Comparison of ENCODE assay signal across 21 cellular contexts in genomic region chr2:144503221-144503620, GRCh38. TPM values are rescaled to one million over a fixed set of nuclear protein-coding genes. Genes with fewer than 3 reads are reported as not detected.
DNase-seq lines count a peak whose midpoint lies in the region; ATAC-seq, FAIRE-seq and TF ChIP-seq lines count a peak whose summit lies in the region.
"Had no signal": no experiment of that assay in that cellular context is flagged by ENCODE, and none has a peak within 500 bp of the region (broad histone marks: within the 10 kb centered on the region; RNA-seq: fewer than 3 reads in every experiment).

No MANE protein-coding gene starts in this region.

- H3K9me3 ChIP-seq in gastroesophageal sphincter (no peaks in the 10 kb centered on the region), Peyer's patch (no peaks in the 10 kb centered on the region)
- H3K9me3 ChIP-seq: breast epithelium, left lung had no signal

- H3K27ac Mint-ChIP-seq in nephron progenitor cell = peak overlapping the region; percentile 61
- H3K27ac Mint-ChIP-seq: activated CD8-positive, alpha-beta T cell treated with anti-CD3 and anti-CD28 coated beads for 36 hours; activated naive CD8-positive, alpha-beta T cell; naive thymus-derived CD4-positive, alpha-beta T cell; stimulated activated naive CD8-positive, alpha-beta T cell treated with anti-CD3 and anti-CD28 coated beads, Interleukin-15, amount 100 ng/mL, for 72 hours had no signal

- H3K4me1 ChIP-seq in gastroesophageal sphincter (peaks cover 0 to 30% (median 6%) of the 10 kb centered on the region in 3 donors), Peyer's patch (peaks cover 0 to 7% (median 0%) of the 10 kb centered on the region in 4 donors)
- H3K4me1 ChIP-seq: breast epithelium had no signal

- no peak for TF ChIP-seq CTCF in gastroesophageal sphincter (IDR thresholded peaks at IDR 0.05)
- TF ChIP-seq CTCF in nephron progenitor cell (IDR thresholded peaks at IDR 0.05) = no peak
- no peak for TF ChIP-seq CTCF in Peyer's patch (IDR thresholded peaks at IDR 0.05)

- no peak overlapping the region for H3K4me3 ChIP-seq in gastroesophageal sphincter
- no peak overlapping the region for H3K4me3 ChIP-seq in Peyer's patch
- H3K4me3 ChIP-seq: GM12878, left lung had no signal

- no peak for ATAC-seq in gastroesophageal sphincter
- no peak for ATAC-seq in GM19324 (IDR thresholded peaks at IDR 0.05; ENCODE audit: low FRiP score, unreplicated experiment)
- ATAC-seq: activated CD8-positive, alpha-beta T cell treated with anti-CD3 and anti-CD28 coated beads for 36 hours; effector memory CD8-positive, alpha-beta T cell; GM12878; naive thymus-derived CD4-positive, alpha-beta T cell; stimulated activated naive CD8-positive, alpha-beta T cell treated with anti-CD3 and anti-CD28 coated beads, Interleukin-15, amount 100 ng/mL, for 72 hours had no signal

- no peak for TF ChIP-seq EP300 in gastroesophageal sphincter (IDR thresholded peaks at IDR 0.05)

- no peak for FAIRE-seq in HTR-8/SVneo (lab: Jason Lieb, UNC)
- FAIRE-seq: G401.6, GM12878 had no signal

- H3K4me3 Mint-ChIP-seq in nephron progenitor cell = peak overlapping the region; percentile 64
- H3K4me3 Mint-ChIP-seq: activated CD8-positive, alpha-beta T cell treated with anti-CD3 and anti-CD28 coated beads for 36 hours; activated naive CD8-positive, alpha-beta T cell; naive thymus-derived CD4-positive, alpha-beta T cell; stimulated activated naive CD8-positive, alpha-beta T cell treated with anti-CD3 and anti-CD28 coated beads, Interleukin-15, amount 100 ng/mL, for 72 hours had no signal

- H3K27me3 ChIP-seq in gastroesophageal sphincter = no peaks in the 10 kb centered on the region
- no peaks in the 10 kb centered on the region for H3K27me3 ChIP-seq in Peyer's patch
- H3K27me3 ChIP-seq: breast epithelium, left lung had no signal

- no peaks in the 10 kb centered on the region for H3K36me3 ChIP-seq in gastroesophageal sphincter
- H3K36me3 ChIP-seq in Peyer's patch = no peaks in the 10 kb centered on the region
- H3K36me3 ChIP-seq: breast epithelium had no signal

- no peak for DNase-seq in nephron progenitor cell
- DNase-seq in HTR-8/SVneo (ENCODE audit: insufficient read length, low spot score) = no peak
- DNase-seq in Peyer's patch = no peak
- DNase-seq in stimulated activated CD4-positive, alpha-beta T cell treated with anti-CD3 and anti-CD28 coated beads, Interleukin-4, amount 100 ng/mL, for 1 hour = no peak
- DNase-seq: activated CD8-positive, alpha-beta T cell treated with anti-CD3 and anti-CD28 coated beads for 36 hours; activated T-cell treated with anti-CD3 and anti-CD28 coated beads, Interleukin-2, amount 50 U/mL, for 48 hours; effector memory CD8-positive, alpha-beta T cell; left lung; naive thymus-derived CD4-positive, alpha-beta T cell; NCI-H2227 treated with DMSO at 0.1 percent for 48 hours; NK-92 treated with Interleukin-12 subunit alpha and Interleukin-12 subunit beta, amount 100 ng/mL, for 24 hours; stimulated activated naive CD8-positive, alpha-beta T cell treated with anti-CD3 and anti-CD28 coated beads, Interleukin-15, amount 100 ng/mL, for 72 hours; T-helper 1 cell had no signal

- H3K36me3 Mint-ChIP-seq in nephron progenitor cell (ENCODE audit: low read depth) = peaks cover 17% of the 10 kb centered on the region
- H3K36me3 Mint-ChIP-seq: activated naive CD8-positive, alpha-beta T cell; naive thymus-derived CD4-positive, alpha-beta T cell had no signal

- WGBS in gastroesophageal sphincter (ENCODE audit: low coverage in 1 of 2), 2 donors = 47 to 75% methylated on average over 5 of the region's 5 CpGs

- no peaks in the 10 kb centered on the region for H3K9me3 Mint-ChIP-seq in nephron progenitor cell
- H3K9me3 Mint-ChIP-seq: activated CD8-positive, alpha-beta T cell treated with anti-CD3 and anti-CD28 coated beads for 36 hours; effector memory CD8-positive, alpha-beta T cell; naive thymus-derived CD4-positive, alpha-beta T cell; stimulated activated naive CD8-positive, alpha-beta T cell treated with anti-CD3 and anti-CD28 coated beads, Interleukin-15, amount 100 ng/mL, for 72 hours had no signal

- peak overlapping the region; percentile 42 for H3K27ac ChIP-seq in angular gyrus (ENCODE audit: low read depth, low read length)
- peak overlapping the region in 3 of 4 donors; percentile 35 to 50 (median 41) for H3K27ac ChIP-seq in gastroesophageal sphincter
- peak overlapping the region; percentile 99 for H3K27ac ChIP-seq in temporal lobe (ENCODE audit: low read depth, low read length)
- H3K27ac ChIP-seq in Peyer's patch = peak overlapping the region in 2 of 4 donors; percentile 16 to 89

- TF ChIP-seq POLR2A in gastroesophageal sphincter (IDR thresholded peaks at IDR 0.05) (no peak), Peyer's patch (IDR thresholded peaks at IDR 0.05) (no peak)

- peaks cover 87% of the 10 kb centered on the region for H3K4me1 Mint-ChIP-seq in nephron progenitor cell

- peaks cover 3% of the 10 kb centered on the region for H3K27me3 Mint-ChIP-seq in nephron progenitor cell (ENCODE audit: low read depth, poor library complexity)
- H3K27me3 Mint-ChIP-seq: activated CD8-positive, alpha-beta T cell treated with anti-CD3 and anti-CD28 coated beads for 36 hours; activated naive CD8-positive, alpha-beta T cell; effector memory CD8-positive, alpha-beta T cell had no signal

RNA-seq across cellular contexts. Expression of gene ZEB2, which starts 16.7 kb away (rescaled TPM):
- 10 to 100 TPM; 42.3 to 95.7 (median 53.8) TPM for total RNA-seq in gastroesophageal sphincter
- total RNA-seq in temporal lobe = 283 TPM
- total RNA-seq in Peyer's patch = 100 to 1,000 TPM in 1 of 4 donors, 10 to 100 TPM in 3; 12.4 to 149 (median 29.9) TPM
